1 cellular context compared by ENCODE assay signal in the genomic region with DNA sequence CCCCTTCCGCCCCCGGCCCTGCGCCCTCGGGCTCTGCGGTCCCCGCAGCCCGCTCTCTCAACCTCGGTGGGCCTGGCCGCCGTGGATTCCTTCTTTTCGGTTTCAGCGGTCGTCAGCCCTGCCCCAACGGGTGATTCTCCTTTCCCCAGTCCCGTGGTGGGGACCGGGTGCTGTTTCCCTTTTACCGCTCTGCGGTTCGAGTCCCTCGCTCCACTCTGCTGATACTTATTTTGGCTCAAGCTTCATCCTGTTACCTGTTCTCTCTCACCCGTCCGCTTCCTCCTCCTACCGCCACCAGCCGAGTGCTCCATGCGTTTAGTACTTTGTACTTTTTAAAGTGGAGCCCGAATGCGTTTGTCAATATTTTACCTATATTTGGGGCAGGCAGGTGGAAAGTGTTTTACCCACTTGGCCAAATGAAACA.
TF ChIP-seq lines count a peak whose summit lies in the region.

No MANE protein-coding gene starts in this region.

TF ChIP-seq in K562, 482 proteins besides CTCF, POLR2A, EP300 and RAD21 (continues in another document):
- TF ChIP-seq ZFX (CRISPR knock-in tag; IDR thresholded peaks at IDR 0.05) (0 out of 2 replicates have a peak, but pooled peaks have one; percentile 64), AFF1 (IDR thresholded peaks at IDR 0.05; ENCODE audit: low read depth in 1 of 2, partially characterized antibody in 2 of 2) (peak in 1 of 2 experiments; percentile 29), KAT7 (CRISPR knock-in tag; IDR thresholded peaks at IDR 0.05; ENCODE audit: borderline replicate concordance) (0 out of 2 replicates have a peak, but pooled peaks have one; percentile 51), MTF1 (CRISPR knock-in tag; IDR thresholded peaks at IDR 0.05; ENCODE audit: borderline replicate concordance) (no peak), ARID4B (CRISPR knock-in tag; IDR thresholded peaks at IDR 0.05) (peak; percentile 14; the same call in 1 of the 2 replicates), BRD4 (IDR thresholded peaks at IDR 0.05) (peak; percentile 71; the same call in 1 of the 2 replicates), SIN3A (IDR thresholded peaks at IDR 0.05; ENCODE audit: borderline replicate concordance in 2 of 2, control insufficient read depth in 1 of 2, low read depth in 2 of 2, low read length in 2 of 2) (0 out of 4 replicates have a peak, but pooled peaks of 1 of the 2 experiments have one; percentile 26), ZNF263 (CRISPR knock-in tag; IDR thresholded peaks at IDR 0.05; ENCODE audit: borderline replicate concordance) (peak; percentile 12; the same call in 1 of the 2 replicates), ZEB2 (IDR thresholded peaks at IDR 0.05) (no peak; the same call in 1 of the 2 replicates), ZNF282 (CRISPR knock-in tag; IDR thresholded peaks at IDR 0.05) (no peak), HDAC1 (IDR thresholded peaks at IDR 0.05) (0 out of 4 replicates have a peak, but pooled peaks of 1 of the 2 experiments have one; percentile 16), NBN (IDR thresholded peaks at IDR 0.05; ENCODE audit: low read depth) (no peak), NCOA1 (IDR thresholded peaks at IDR 0.05; ENCODE audit: low read depth) (peak; percentile 4; the same call in 1 of the 2 replicates), EGR1 (conservative IDR thresholded peaks at IDR 0.05) (peak; percentile 53; the same call in 1 of the 2 replicates), TSHZ1 (CRISPR knock-in tag; IDR thresholded peaks at IDR 0.05) (no peak)
- TF ChIP-seq, protein P1, sequence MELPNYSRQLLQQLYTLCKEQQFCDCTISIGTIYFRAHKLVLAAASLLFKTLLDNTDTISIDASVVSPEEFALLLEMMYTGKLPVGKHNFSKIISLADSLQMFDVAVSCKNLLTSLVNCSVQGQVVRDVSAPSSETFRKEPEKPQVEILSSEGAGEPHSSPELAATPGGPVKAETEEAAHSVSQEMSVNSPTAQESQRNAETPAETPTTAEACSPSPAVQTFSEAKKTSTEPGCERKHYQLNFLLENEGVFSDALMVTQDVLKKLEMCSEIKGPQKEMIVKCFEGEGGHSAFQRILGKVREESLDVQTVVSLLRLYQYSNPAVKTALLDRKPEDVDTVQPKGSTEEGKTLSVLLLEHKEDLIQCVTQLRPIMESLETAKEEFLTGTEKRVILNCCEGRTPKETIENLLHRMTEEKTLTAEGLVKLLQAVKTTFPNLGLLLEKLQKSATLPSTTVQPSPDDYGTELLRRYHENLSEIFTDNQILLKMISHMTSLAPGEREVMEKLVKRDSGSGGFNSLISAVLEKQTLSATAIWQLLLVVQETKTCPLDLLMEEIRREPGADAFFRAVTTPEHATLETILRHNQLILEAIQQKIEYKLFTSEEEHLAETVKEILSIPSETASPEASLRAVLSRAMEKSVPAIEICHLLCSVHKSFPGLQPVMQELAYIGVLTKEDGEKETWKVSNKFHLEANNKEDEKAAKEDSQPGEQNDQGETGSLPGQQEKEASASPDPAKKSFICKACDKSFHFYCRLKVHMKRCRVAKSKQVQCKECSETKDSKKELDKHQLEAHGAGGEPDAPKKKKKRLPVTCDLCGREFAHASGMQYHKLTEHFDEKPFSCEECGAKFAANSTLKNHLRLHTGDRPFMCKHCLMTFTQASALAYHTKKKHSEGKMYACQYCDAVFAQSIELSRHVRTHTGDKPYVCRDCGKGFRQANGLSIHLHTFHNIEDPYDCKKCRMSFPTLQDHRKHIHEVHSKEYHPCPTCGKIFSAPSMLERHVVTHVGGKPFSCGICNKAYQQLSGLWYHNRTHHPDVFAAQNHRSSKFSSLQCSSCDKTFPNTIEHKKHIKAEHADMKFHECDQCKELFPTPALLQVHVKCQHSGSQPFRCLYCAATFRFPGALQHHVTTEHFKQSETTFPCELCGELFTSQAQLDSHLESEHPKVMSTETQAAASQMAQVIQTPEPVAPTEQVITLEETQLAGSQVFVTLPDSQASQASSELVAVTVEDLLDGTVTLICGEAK (IDR thresholded peaks at IDR 0.05) = 0 out of 2 replicates have a peak, but pooled peaks have one; percentile 10
- TF ChIP-seq, protein P1 (CRISPR knock-in tag; IDR thresholded peaks at IDR 0.05) = no peak
- TF ChIP-seq, protein P2, sequence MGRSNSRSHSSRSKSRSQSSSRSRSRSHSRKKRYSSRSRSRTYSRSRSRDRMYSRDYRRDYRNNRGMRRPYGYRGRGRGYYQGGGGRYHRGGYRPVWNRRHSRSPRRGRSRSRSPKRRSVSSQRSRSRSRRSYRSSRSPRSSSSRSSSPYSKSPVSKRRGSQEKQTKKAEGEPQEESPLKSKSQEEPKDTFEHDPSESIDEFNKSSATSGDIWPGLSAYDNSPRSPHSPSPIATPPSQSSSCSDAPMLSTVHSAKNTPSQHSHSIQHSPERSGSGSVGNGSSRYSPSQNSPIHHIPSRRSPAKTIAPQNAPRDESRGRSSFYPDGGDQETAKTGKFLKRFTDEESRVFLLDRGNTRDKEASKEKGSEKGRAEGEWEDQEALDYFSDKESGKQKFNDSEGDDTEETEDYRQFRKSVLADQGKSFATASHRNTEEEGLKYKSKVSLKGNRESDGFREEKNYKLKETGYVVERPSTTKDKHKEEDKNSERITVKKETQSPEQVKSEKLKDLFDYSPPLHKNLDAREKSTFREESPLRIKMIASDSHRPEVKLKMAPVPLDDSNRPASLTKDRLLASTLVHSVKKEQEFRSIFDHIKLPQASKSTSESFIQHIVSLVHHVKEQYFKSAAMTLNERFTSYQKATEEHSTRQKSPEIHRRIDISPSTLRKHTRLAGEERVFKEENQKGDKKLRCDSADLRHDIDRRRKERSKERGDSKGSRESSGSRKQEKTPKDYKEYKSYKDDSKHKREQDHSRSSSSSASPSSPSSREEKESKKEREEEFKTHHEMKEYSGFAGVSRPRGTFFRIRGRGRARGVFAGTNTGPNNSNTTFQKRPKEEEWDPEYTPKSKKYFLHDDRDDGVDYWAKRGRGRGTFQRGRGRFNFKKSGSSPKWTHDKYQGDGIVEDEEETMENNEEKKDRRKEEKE (IDR thresholded peaks at IDR 0.05; ENCODE audit: borderline replicate concordance in 1 of 2, control insufficient read depth in 1 of 2, low read depth in 2 of 2, low read length in 1 of 2) = 0 out of 4 replicates have a peak, but pooled peaks of 1 of the 2 experiments have one; percentile 4
- TF ChIP-seq, protein P3, sequence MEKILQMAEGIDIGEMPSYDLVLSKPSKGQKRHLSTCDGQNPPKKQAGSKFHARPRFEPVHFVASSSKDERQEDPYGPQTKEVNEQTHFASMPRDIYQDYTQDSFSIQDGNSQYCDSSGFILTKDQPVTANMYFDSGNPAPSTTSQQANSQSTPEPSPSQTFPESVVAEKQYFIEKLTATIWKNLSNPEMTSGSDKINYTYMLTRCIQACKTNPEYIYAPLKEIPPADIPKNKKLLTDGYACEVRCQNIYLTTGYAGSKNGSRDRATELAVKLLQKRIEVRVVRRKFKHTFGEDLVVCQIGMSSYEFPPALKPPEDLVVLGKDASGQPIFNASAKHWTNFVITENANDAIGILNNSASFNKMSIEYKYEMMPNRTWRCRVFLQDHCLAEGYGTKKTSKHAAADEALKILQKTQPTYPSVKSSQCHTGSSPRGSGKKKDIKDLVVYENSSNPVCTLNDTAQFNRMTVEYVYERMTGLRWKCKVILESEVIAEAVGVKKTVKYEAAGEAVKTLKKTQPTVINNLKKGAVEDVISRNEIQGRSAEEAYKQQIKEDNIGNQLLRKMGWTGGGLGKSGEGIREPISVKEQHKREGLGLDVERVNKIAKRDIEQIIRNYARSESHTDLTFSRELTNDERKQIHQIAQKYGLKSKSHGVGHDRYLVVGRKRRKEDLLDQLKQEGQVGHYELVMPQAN (IDR thresholded peaks at IDR 0.05; ENCODE audit: borderline replicate concordance) = peak; percentile 49; the same call in 1 of the 2 replicates
